8 cellular contexts compared by ENCODE assay signal in genomic region chr5:154811653-154812465, GRCh38. TPM values are rescaled to one million over a fixed set of nuclear protein-coding genes. Genes with fewer than 3 reads are reported as not detected.
DNase-seq lines count a peak whose midpoint lies in the region; ATAC-seq and TF ChIP-seq lines count a peak whose summit lies in the region.

No MANE protein-coding gene starts in this region.

- TF ChIP-seq POLR2A in HCT116 (IDR thresholded peaks at IDR 0.05; ENCODE audit: borderline replicate concordance, extremely low read depth, insufficient read depth, insufficient read length): no peak

- H3K27ac ChIP-seq in HCT116 (ENCODE audit: low read depth, low read length): no peak overlapping the region
- H3K27ac ChIP-seq in dorsolateral prefrontal cortex: peak overlapping the region in 14 of 59 donors; percentile 7 to 51 (median 25)

- peaks cover 8% of the 10 kb centered on the region for H4K20me1 ChIP-seq in HCT116 (ENCODE audit: insufficient read depth)

- no TSS peak for BruUV-seq in HCT116 (replicated peaks; lab: Mats Ljungman, UMichigan)

- H3K36me3 ChIP-seq in HCT116 (ENCODE audit: control insufficient read depth in 1 of 2, insufficient read depth in 2 of 2, low read length in 2 of 2): peaks cover 47 to 79% of the 10 kb centered on the region in 2 experiments

- no peak overlapping the region for H2AFZ ChIP-seq in HCT116 (ENCODE audit: low read depth, low read length, poor library complexity, severe bottlenecking)

- no peaks in the 10 kb centered on the region for H3K27me3 ChIP-seq in HCT116 (ENCODE audit: insufficient read depth, low read length)
- H3K27me3 ChIP-seq in dorsolateral prefrontal cortex: no peaks in the 10 kb centered on the region

- RAD21 ChIA-PET in HCT116 (lab: Charles Lee; ENCODE audit: low non-redundant PET in 1 of 2, low total read pairs in 2 of 2, uncharacterized antibody in 2 of 2, unreplicated experiment in 2 of 2): no interaction called here

- intact Hi-C loops in HCT116 (cut with micrococcal nuclease) (loop anchor here (1.0 kb wide), 1 partner anchor 162 kb away; no protein-coding TSS in a partner anchor), dorsolateral prefrontal cortex (cut with DNase I) (loop anchor here (2.0 to 5.0 kb wide), 3 partner anchors 55 to 165 kb away; partner anchors contain the start of gene LARP1 (in 2 of the 2))

- H3K4me3 ChIP-seq in HCT116 (replicated peaks in 1 of 2; ENCODE audit: low read depth in 1 of 2, low read length in 2 of 2): no peak overlapping the region
- no peak overlapping the region for H3K4me3 ChIP-seq in dorsolateral prefrontal cortex

- DNase-seq in EH (ENCODE audit: low read depth) (peak; percentile 76), HCT116 (ENCODE audit: low read depth, low spot score) (peak; percentile 59), NCI-H2227 treated with DMSO at 0.1 percent for 48 hours (lab: John Stamatoyannopoulos, UW) (peak; percentile 1), dorsolateral prefrontal cortex (peak in 9 of 10 donors; percentile 22 to 67 (median 50)), medulla oblongata (ENCODE audit: extremely low spot score) (peak; percentile 73)
- peak; percentile 73 for DNase-seq in activated CD4-positive, alpha-beta T cell treated with anti-CD3 and anti-CD28 coated beads, Interleukin-2, amount 50 U/mL, for 1 hour
- DNase-seq in stimulated activated CD8-positive, alpha-beta memory T cell treated with anti-CD3 and anti-CD28 coated beads, Interleukin-2, amount 100 ng/mL, for 1 hour (ENCODE audit: low read depth in 2 of 2): peak; percentile 17 to 46

- CTCF ChIA-PET in HCT116 (lab: Charles Lee): no interaction called here

- H3K79me2 ChIP-seq in HCT116 (ENCODE audit: insufficient read depth, low read length): peaks cover 27% of the 10 kb centered on the region; the same call in 1 of the 2 replicates

- H3K9me2 ChIP-seq in HCT116 (ENCODE audit: insufficient read depth): no peaks in the 10 kb centered on the region

- ATAC-seq in HCT116: peak; percentile 90
- ATAC-seq in HG03460 (IDR thresholded peaks at IDR 0.05; ENCODE audit: unreplicated experiment): no peak

- H3K4me1 ChIP-seq in HCT116 (ENCODE audit: control insufficient read depth in 1 of 2, insufficient read depth in 2 of 2, low read length in 2 of 2): no peaks in the 10 kb centered on the region

- no peaks in the 10 kb centered on the region for H3K9me3 ChIP-seq in HCT116 (ENCODE audit: control insufficient read depth in 1 of 2, insufficient read depth in 1 of 2, low read depth in 1 of 2, low read length in 2 of 2)

- peak; percentile 83 for TF ChIP-seq RAD21 in HCT116 (IDR thresholded peaks at IDR 0.05; ENCODE audit: low read depth)

- H3K4me2 ChIP-seq in HCT116 (ENCODE audit: low read length): no peak overlapping the region

- POLR2A ChIA-PET in HCT116 (lab: Charles Lee): no interaction called here

- no peak overlapping the region for H3K9ac ChIP-seq in HCT116 (ENCODE audit: low read length)

- TF ChIP-seq CTCF in HCT116 (IDR thresholded peaks at IDR 0.05 in 2 of 3, conservative IDR thresholded peaks at IDR 0.05 in 1 of 3; ENCODE audit: borderline replicate concordance in 1 of 3, insufficient read depth in 1 of 3, low read depth in 2 of 3, low read length in 2 of 3) (peak; percentile 72 to 95 (median 88); a peak in 5 of 6 replicates), dorsolateral prefrontal cortex (IDR thresholded peaks at IDR 0.05 in 54 of 56, conservative IDR thresholded peaks at IDR 0.05 in 2 of 56; ENCODE audit: low read depth in 1 of 56, partially characterized antibody in 56 of 56) (peak; percentile 69 to 92 (median 83))

TF ChIP-seq in HCT116, 20 proteins besides CTCF, POLR2A, EP300 and RAD21:
- no peak for TF ChIP-seq POLR2AphosphoS5 (IDR thresholded peaks at IDR 0.05; ENCODE audit: low read depth, low read length)
- no peak for TF ChIP-seq YY1 (IDR thresholded peaks at IDR 0.05; ENCODE audit: extremely low read depth, insufficient replicate concordance, low read depth, low read length)
- no peak for TF ChIP-seq ATF3 (IDR thresholded peaks at IDR 0.05)
- TF ChIP-seq SIN3A (IDR thresholded peaks at IDR 0.05; ENCODE audit: low read depth): no peak
- TF ChIP-seq CEBPB (IDR thresholded peaks at IDR 0.05; ENCODE audit: low read depth): no peak
- TF ChIP-seq JUND (IDR thresholded peaks at IDR 0.05): no peak
- TF ChIP-seq ZNF274 (IDR thresholded peaks at IDR 0.05; ENCODE audit: low read depth, low read length): no peak
- TF ChIP-seq, protein P1, sequence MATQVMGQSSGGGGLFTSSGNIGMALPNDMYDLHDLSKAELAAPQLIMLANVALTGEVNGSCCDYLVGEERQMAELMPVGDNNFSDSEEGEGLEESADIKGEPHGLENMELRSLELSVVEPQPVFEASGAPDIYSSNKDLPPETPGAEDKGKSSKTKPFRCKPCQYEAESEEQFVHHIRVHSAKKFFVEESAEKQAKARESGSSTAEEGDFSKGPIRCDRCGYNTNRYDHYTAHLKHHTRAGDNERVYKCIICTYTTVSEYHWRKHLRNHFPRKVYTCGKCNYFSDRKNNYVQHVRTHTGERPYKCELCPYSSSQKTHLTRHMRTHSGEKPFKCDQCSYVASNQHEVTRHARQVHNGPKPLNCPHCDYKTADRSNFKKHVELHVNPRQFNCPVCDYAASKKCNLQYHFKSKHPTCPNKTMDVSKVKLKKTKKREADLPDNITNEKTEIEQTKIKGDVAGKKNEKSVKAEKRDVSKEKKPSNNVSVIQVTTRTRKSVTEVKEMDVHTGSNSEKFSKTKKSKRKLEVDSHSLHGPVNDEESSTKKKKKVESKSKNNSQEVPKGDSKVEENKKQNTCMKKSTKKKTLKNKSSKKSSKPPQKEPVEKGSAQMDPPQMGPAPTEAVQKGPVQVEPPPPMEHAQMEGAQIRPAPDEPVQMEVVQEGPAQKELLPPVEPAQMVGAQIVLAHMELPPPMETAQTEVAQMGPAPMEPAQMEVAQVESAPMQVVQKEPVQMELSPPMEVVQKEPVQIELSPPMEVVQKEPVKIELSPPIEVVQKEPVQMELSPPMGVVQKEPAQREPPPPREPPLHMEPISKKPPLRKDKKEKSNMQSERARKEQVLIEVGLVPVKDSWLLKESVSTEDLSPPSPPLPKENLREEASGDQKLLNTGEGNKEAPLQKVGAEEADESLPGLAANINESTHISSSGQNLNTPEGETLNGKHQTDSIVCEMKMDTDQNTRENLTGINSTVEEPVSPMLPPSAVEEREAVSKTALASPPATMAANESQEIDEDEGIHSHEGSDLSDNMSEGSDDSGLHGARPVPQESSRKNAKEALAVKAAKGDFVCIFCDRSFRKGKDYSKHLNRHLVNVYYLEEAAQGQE (IDR thresholded peaks at IDR 0.05; ENCODE audit: low read depth): no peak
- no peak for TF ChIP-seq CBX3 (IDR thresholded peaks at IDR 0.05; ENCODE audit: low read depth)
- TF ChIP-seq FOSL1 (IDR thresholded peaks at IDR 0.05; ENCODE audit: low read depth): no peak
- TF ChIP-seq EZH2phosphoT487 (IDR thresholded peaks at IDR 0.05; ENCODE audit: borderline replicate concordance): no peak
- TF ChIP-seq EZH2 (IDR thresholded peaks at IDR 0.05): no peak
- no peak for TF ChIP-seq ELF1 (IDR thresholded peaks at IDR 0.05; ENCODE audit: borderline replicate concordance, low read depth)
- no peak for TF ChIP-seq ZFX (IDR thresholded peaks at IDR 0.05)
- TF ChIP-seq, protein P2, sequence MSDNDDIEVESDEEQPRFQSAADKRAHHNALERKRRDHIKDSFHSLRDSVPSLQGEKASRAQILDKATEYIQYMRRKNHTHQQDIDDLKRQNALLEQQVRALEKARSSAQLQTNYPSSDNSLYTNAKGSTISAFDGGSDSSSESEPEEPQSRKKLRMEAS (IDR thresholded peaks at IDR 0.05): no peak
- TF ChIP-seq EGR1 (IDR thresholded peaks at IDR 0.05; ENCODE audit: low read depth): no peak
- TF ChIP-seq SRF (IDR thresholded peaks at IDR 0.05; ENCODE audit: low read depth): no peak
- no peak for TF ChIP-seq TCF7L2 (IDR thresholded peaks at IDR 0.05; ENCODE audit: borderline replicate concordance, extremely low read depth, insufficient read depth, insufficient read length)

RNA-seq across cellular contexts. Expression of gene FAXDC2, which starts 38.5 kb away (rescaled TPM):
- total RNA-seq in HCT116 (2021; ENCODE audit: unreplicated experiment) (0.22 TPM), dorsolateral prefrontal cortex (100 to 1,000 TPM in 7 of 120 experiments, 10 to 100 TPM in 113; 17.1 to 155 (median 53.8) TPM)
- 0.27 and 0.68 TPM in 2 replicates for polyA plus RNA-seq in HCT116 (2012)

RNA-seq across cellular contexts. Expression of gene CNOT8, which starts 46.6 kb away (rescaled TPM):
- total RNA-seq in HCT116 (2021; ENCODE audit: unreplicated experiment) (45.0 TPM), dorsolateral prefrontal cortex (10 to 100 TPM; 40.2 to 72.9 (median 52.6) TPM)
- 34.5 and 39.1 TPM in 2 replicates for polyA plus RNA-seq in HCT116 (2012)

RNA-seq across cellular contexts. Expression of gene LARP1, which starts 56.7 kb away (rescaled TPM):
- 201 TPM for total RNA-seq in HCT116 (2021; ENCODE audit: unreplicated experiment)
- polyA plus RNA-seq in HCT116 (2012): 71.0 and 79.3 TPM in 2 replicates
- total RNA-seq in dorsolateral prefrontal cortex: 100 to 1,000 TPM; 151 to 291 (median 236) TPM

Comparison
In these comparisons a context has a peak if more than half of its experiments do, and no peak if none do; other contexts are left out.
1. DNase-seq: peak in every context shown above with its lines; median percentile 76 in EH; 73 in activated CD4-positive, alpha-beta T cell treated with anti-CD3 and anti-CD28 coated beads, Interleukin-2, amount 50 U/mL, for 1 hour; 73 in medulla oblongata; 59 in HCT116; 50 in dorsolateral prefrontal cortex; 32 in stimulated activated CD8-positive, alpha-beta memory T cell treated with anti-CD3 and anti-CD28 coated beads, Interleukin-2, amount 100 ng/mL, for 1 hour; 1 in NCI-H2227 treated with DMSO at 0.1 percent for 48 hours.
2. RNA of gene FAXDC2, which starts 38.5 kb away (total RNA-seq): 17.1 to 155 TPM in dorsolateral prefrontal cortex; 0.22 TPM in HCT116 (single experiment); every median in the first group is over 10 times any median in the second.